In genomic region chr5:16580382-16580781, GRCh38 we compare ENCODE assay signal across 19 cellular contexts. TPM values are rescaled to one million over a fixed set of nuclear protein-coding genes. Genes with fewer than 3 reads are reported as not detected.
DNase-seq lines count a peak whose midpoint lies in the region; ATAC-seq and TF ChIP-seq lines count a peak whose summit lies in the region.
"Had no signal": no experiment of that assay in that cellular context is flagged by ENCODE, and none has a peak within 500 bp of the region (broad histone marks: within the 10 kb centered on the region; RNA-seq: fewer than 3 reads in every experiment).

No MANE protein-coding gene starts in this region.

- no peak overlapping the region for H3K4me2 ChIP-seq in mammary epithelial cell (ENCODE audit: insufficient read depth, low read depth, low read length)
- H3K4me2 ChIP-seq: BLaER1 treated with 17β-estradiol and CSF1 and Interleukin-3, amounts not matched to agents 10 nM and 100 nM had no signal

- BruUV-seq in mammary epithelial cell (replicated peaks; lab: Mats Ljungman, UMichigan): no TSS peak

- no peak overlapping the region for H3K27ac Mint-ChIP-seq in natural killer cell treated with Interleukin-12 subunit alpha and Interleukin-12 subunit beta and Interleukin-15 and Interleukin-18, amount 100 ng/mL, for 72 hours

- H3K36me3 Mint-ChIP-seq in natural killer cell treated with Interleukin-12 subunit alpha and Interleukin-12 subunit beta and Interleukin-15 and Interleukin-18, amount 100 ng/mL, for 72 hours: no peaks in the 10 kb centered on the region

- WGBS in mammary epithelial cell (ENCODE audit: low coverage, missing lambda C conversion rate): 46% methylated on average over 5 of the region's 6 CpGs
- 67 to 68% methylated on average over 6 of the region's 6 CpGs for WGBS in thyroid gland, 2 donors

- H3K27me3 ChIP-seq in mammary epithelial cell (ENCODE audit: insufficient read depth, low read length) (no peaks in the 10 kb centered on the region), layer of hippocampus (ENCODE audit: control insufficient read depth, insufficient read depth, low read length) (no peaks in the 10 kb centered on the region), thyroid gland (no peaks in the 10 kb centered on the region)
- H3K27me3 ChIP-seq: BLaER1 treated with 17β-estradiol and CSF1 and Interleukin-3, amounts not matched to agents 10 nM and 100 nM had no signal

- H3K4me3 Mint-ChIP-seq in natural killer cell treated with Interleukin-12 subunit alpha and Interleukin-12 subunit beta and Interleukin-15 and Interleukin-18, amount 100 ng/mL, for 72 hours: no peak overlapping the region

- peaks cover 3% of the 10 kb centered on the region for H3K9me3 Mint-ChIP-seq in natural killer cell treated with Interleukin-12 subunit alpha and Interleukin-12 subunit beta and Interleukin-15 and Interleukin-18, amount 100 ng/mL, for 72 hours

- peak; percentile 65 for ATAC-seq in Right ventricle myocardium inferior
- ATAC-seq in natural killer cell treated with Interleukin-12 subunit alpha and Interleukin-12 subunit beta and Interleukin-15 and Interleukin-18, amount 100 ng/mL, for 72 hours: no peak
- no peak for ATAC-seq in HG02678 (IDR thresholded peaks at IDR 0.05; ENCODE audit: unreplicated experiment)
- ATAC-seq: HCT116, K562 had no signal

- H4K20me1 ChIP-seq in mammary epithelial cell (ENCODE audit: insufficient read depth, low read length): no peaks in the 10 kb centered on the region

- no peaks in the 10 kb centered on the region for H3K79me2 ChIP-seq in mammary epithelial cell (ENCODE audit: insufficient read depth, low read length)

- in situ Hi-C loops in mammary epithelial cell (cut with MboI; ENCODE audit: low sequenced_read_pairs in 2 of 2): no loop called here

- H3K36me3 ChIP-seq in mammary epithelial cell (ENCODE audit: insufficient read depth, low read length): no peaks in the 10 kb centered on the region
- H3K36me3 ChIP-seq in thyroid gland: no peaks in the 10 kb centered on the region

- H3K4me1 ChIP-seq in mammary epithelial cell (ENCODE audit: insufficient read depth, low read length) (peaks cover 10% of the 10 kb centered on the region), thyroid gland (peaks cover 23 to 29% of the 10 kb centered on the region in 2 donors)

- no peaks in the 10 kb centered on the region for H3K4me1 Mint-ChIP-seq in natural killer cell treated with Interleukin-12 subunit alpha and Interleukin-12 subunit beta and Interleukin-15 and Interleukin-18, amount 100 ng/mL, for 72 hours (ENCODE audit: low read depth in 2 of 2)

- TF ChIP-seq POLR2A in thyroid gland (IDR thresholded peaks at IDR 0.05): no peak

- DNase-seq in Right ventricle myocardium inferior (ENCODE audit: missing footprints) (no peak), cardiac septum (ENCODE audit: low spot score) (no peak), mammary epithelial cell (no peak), thyroid gland (peak; percentile 66 to 73), iPS-NIHi7 (ENCODE audit: extremely low spot score) (no peak)
- DNase-seq in natural killer cell treated with Interleukin-12 subunit alpha and Interleukin-12 subunit beta and Interleukin-15 and Interleukin-18, amount 100 ng/mL, for 72 hours (ENCODE audit: low spot score): no peak
- DNase-seq: DND-41, GDM1, NCI-H1436, NCI-H2029, NCI-H2171 treated with DMSO at 0.1 percent for 48 hours, NCI-H446 treated with DMSO at 0.1 percent for 48 hours, NCI-H748 treated with DMSO at 0.1 percent for 48 hours, RPMI8226 had no signal

- intact Hi-C loops in Right ventricle myocardium inferior (cut with DNase I) (no loop called here), cardiac septum (cut with DNase I) (no loop called here), mammary epithelial cell (cut with micrococcal nuclease) (no loop called here), thyroid gland (cut with DNase I) (no loop called here)

- no peak for TF ChIP-seq CTCF in mammary epithelial cell (conservative IDR thresholded peaks at IDR 0.05 in 1 of 2, IDR thresholded peaks at IDR 0.05 in 1 of 2; ENCODE audit: extremely low read depth in 1 of 2, insufficient read depth in 1 of 2, low read depth in 1 of 2, low read length in 2 of 2)
- TF ChIP-seq CTCF in thyroid gland (IDR thresholded peaks at IDR 0.05): no peak

- H3K27me3 Mint-ChIP-seq in natural killer cell treated with Interleukin-12 subunit alpha and Interleukin-12 subunit beta and Interleukin-15 and Interleukin-18, amount 100 ng/mL, for 72 hours: peaks cover 0 to 7% of the 10 kb centered on the region in 2 donors

- H3K9me3 ChIP-seq in mammary epithelial cell (replicated peaks; ENCODE audit: insufficient read depth, low read length): no peaks in the 10 kb centered on the region
- H3K9me3 ChIP-seq in thyroid gland: no peaks in the 10 kb centered on the region

- H3K27ac ChIP-seq in mammary epithelial cell (ENCODE audit: insufficient read depth, low read depth, low read length): no peak overlapping the region
- H3K27ac ChIP-seq in layer of hippocampus (ENCODE audit: low read depth, low read length): peak overlapping the region; percentile 64
- peak overlapping the region in 1 of 3 donors; percentile 43 for H3K27ac ChIP-seq in thyroid gland
- H3K27ac ChIP-seq: BLaER1 treated with 17β-estradiol and CSF1 and Interleukin-3, amounts not matched to agents 10 nM and 100 nM had no signal

- dilution Hi-C loops in mammary epithelial cell (cut with HindIII; ENCODE audit: low sequenced_read_pairs): no loop called here

- H2AFZ ChIP-seq in mammary epithelial cell (ENCODE audit: low read depth, low read length): peak overlapping the region; percentile 5

- no peak overlapping the region for H3K9ac ChIP-seq in mammary epithelial cell (ENCODE audit: insufficient read depth, low read length)
- H3K9ac ChIP-seq: BLaER1 treated with 17β-estradiol and CSF1 and Interleukin-3, amounts not matched to agents 10 nM and 100 nM had no signal

- CTCF ChIA-PET in mammary epithelial cell (lab: Charles Lee; ENCODE audit: low non-redundant PET): no interaction called here

- H3K4me3 ChIP-seq in mammary epithelial cell (replicated peaks in 1 of 3; ENCODE audit: insufficient read depth in 1 of 3, low read depth in 2 of 3, low read length in 3 of 3): no peak overlapping the region
- no peak overlapping the region for H3K4me3 ChIP-seq in thyroid gland (replicated peaks in 1 of 3)
- H3K4me3 ChIP-seq: BLaER1 treated with 17β-estradiol and CSF1 and Interleukin-3, amounts not matched to agents 10 nM and 100 nM; K562 had no signal

RNA-seq across cellular contexts. Expression of gene RETREG1, which starts 36.4 kb away (rescaled TPM):
- total RNA-seq in Right ventricle myocardium inferior (197 TPM), cardiac septum (105 TPM), mammary epithelial cell (10 to 100 TPM; 14.2 to 49.7 TPM), thyroid gland (10 to 100 TPM; 14.8 to 22.1 (median 17.9) TPM)
- 5.2 TPM for polyA plus RNA-seq in mammary epithelial cell
- polyA minus RNA-seq in mammary epithelial cell: 1.8 TPM
- under 1 TPM; 0.50 to 0.81 TPM for total RNA-seq in natural killer cell treated with Interleukin-12 subunit alpha and Interleukin-12 subunit beta and Interleukin-15 and Interleukin-18, amount 100 ng/mL, for 72 hours

Comparison
In these comparisons a context has a peak if more than half of its experiments do, and no peak if none do; other contexts are left out.
1. DNase-seq: peak in thyroid gland (2 of 2); none in Right ventricle myocardium inferior (single experiment), cardiac septum (single experiment), mammary epithelial cell (single experiment), natural killer cell treated with Interleukin-12 subunit alpha and Interleukin-12 subunit beta and Interleukin-15 and Interleukin-18, amount 100 ng/mL, for 72 hours (single experiment) and iPS-NIHi7 (single experiment).
2. RNA of gene RETREG1, which starts 36.4 kb away (total RNA-seq): 197 TPM in Right ventricle myocardium inferior (single experiment), 105 TPM in cardiac septum (single experiment), 14.2 to 49.7 TPM in mammary epithelial cell and 14.8 to 22.1 TPM in thyroid gland; 0.50 to 0.81 TPM in natural killer cell treated with Interleukin-12 subunit alpha and Interleukin-12 subunit beta and Interleukin-15 and Interleukin-18, amount 100 ng/mL, for 72 hours; every median in the first group is over 4 times any median in the second.